19 cellular contexts compared by ENCODE assay signal in genomic region chr12:6053541-6053940, GRCh38.
DNase-seq lines count a peak whose midpoint lies in the region; ATAC-seq, FAIRE-seq and TF ChIP-seq lines count a peak whose summit lies in the region.
"Had no signal": no experiment of that assay in that cellular context is flagged by ENCODE, and none has a peak within 500 bp of the region (broad histone marks: within the 10 kb centered on the region; RNA-seq: fewer than 3 reads in every experiment).

No MANE protein-coding gene starts in this region.

- TF ChIP-seq POLR2A in endothelial cell of umbilical vein (IDR thresholded peaks at IDR 0.05; ENCODE audit: low read depth, low read length) (no peak), upper lobe of left lung (IDR thresholded peaks at IDR 0.05) (no peak)

- no peak for TF ChIP-seq RAD21 in SK-N-SH (IDR thresholded peaks at IDR 0.05; ENCODE audit: low read length)

- POLR2A ChIA-PET in SK-N-SH (lab: Yijun Ruan, JAX) (no interaction called here), endothelial cell of umbilical vein (lab: Charles Lee) (no interaction called here)

- WGBS in SK-N-SH (ENCODE audit: low lambda C conversion rate) = 83% methylated on average over 4 of the region's 4 CpGs
- WGBS in upper lobe of left lung, 2 donors = 42 to 49% methylated on average over 4 of the region's 4 CpGs

- no peak overlapping the region for H3K4me3 ChIP-seq in SK-N-SH (ENCODE audit: low read depth in 2 of 2, low read length in 1 of 2)
- H3K4me3 ChIP-seq in endothelial cell of umbilical vein (replicated peaks in 1 of 3; ENCODE audit: insufficient read depth in 1 of 3, low read depth in 1 of 3, low read length in 3 of 3) = no peak overlapping the region
- H3K4me3 ChIP-seq in upper lobe of left lung = no peak overlapping the region
- H3K4me3 ChIP-seq: ovary had no signal

- TF ChIP-seq EP300 in SK-N-SH (IDR thresholded peaks at IDR 0.05; ENCODE audit: borderline replicate concordance in 1 of 2, low read depth in 1 of 2, low read length in 1 of 2) (no peak), upper lobe of left lung (IDR thresholded peaks at IDR 0.05) (no peak)

- BruUV-seq in endothelial cell of umbilical vein (replicated peaks; lab: Mats Ljungman, UMichigan) = no TSS peak

- ATAC-seq in SK-N-SH treated with all-trans-retinoic acid at 6 μM for 48 hours (peak; percentile 59), upper lobe of left lung (ENCODE audit: low FRiP score in 2 of 2) (peak; percentile 15 to 58), HG03139 (IDR thresholded peaks at IDR 0.05; ENCODE audit: unreplicated experiment) (no peak)
- ATAC-seq: stimulated activated naive B cell treated with anti-CD40 and anti-IgM and Interleukin-4, amounts not matched to agents 10 μg/mL and 1 μg/mL and 100 μg/mL, for 72 hours had no signal

- H3K4me1 ChIP-seq in SK-N-SH (ENCODE audit: control insufficient read depth in 1 of 2, insufficient read depth in 2 of 2, low read depth in 1 of 2, low read length in 1 of 2) (peaks cover 4 to 5% of the 10 kb centered on the region in 2 experiments; a peak in 2 of 4 replicates), endothelial cell of umbilical vein (ENCODE audit: control insufficient read depth, extremely low read depth, insufficient read depth, low read length) (peaks cover 38% of the 10 kb centered on the region), upper lobe of left lung (peaks cover 4 to 18% (median 7%) of the 10 kb centered on the region in 4 donors)

- no peaks in the 10 kb centered on the region for H3K9me3 ChIP-seq in SK-N-SH
- H3K9me3 ChIP-seq in endothelial cell of umbilical vein (replicated peaks; ENCODE audit: control insufficient read depth, insufficient read depth, low read length) = no peaks in the 10 kb centered on the region
- H3K9me3 ChIP-seq in upper lobe of left lung = no peaks in the 10 kb centered on the region
- H3K9me3 ChIP-seq: ovary had no signal

- DNase-seq in SK-N-SH (no peak), endothelial cell of umbilical vein (ENCODE audit: low read depth, low spot score) (peak; percentile 51), kidney tubule cell (ENCODE audit: low spot score) (peak; percentile 91), upper lobe of left lung (no peak), NCI-H2227 treated with DMSO at 0.1 percent for 48 hours (lab: John Stamatoyannopoulos, UW) (no peak), hypothalamus (lab: John Stamatoyannopoulos, UW) (no peak)
- DNase-seq: activated CD4-positive, alpha-beta T cell treated with anti-CD3 and anti-CD28 coated beads, Interleukin-2, amount 10 ng/mL, durations not matched to agents 7 days and 5 days; activated naive CD4-positive, alpha-beta T cell treated with anti-CD3 and anti-CD28 coated beads, Interleukin-2, amount 50 U/mL, for 16 hours; activated T-cell treated with anti-CD3 and anti-CD28 coated beads, Interleukin-2, amount 50 U/mL, for 1 hour; CD4-positive, CD25-positive, alpha-beta regulatory T cell; islet precursor cell; NCI-H187 treated with DMSO at 0.1 percent for 48 hours; NCI-H510A treated with DMSO at 0.1 percent for 48 hours; ovary; stimulated activated naive B cell treated with anti-CD40 and anti-IgM and Interleukin-4, amounts not matched to agents 10 μg/mL and 1 μg/mL and 100 μg/mL, for 72 hours had no signal

- no peaks in the 10 kb centered on the region for H3F3A ChIP-seq in SK-N-SH (replicated peaks; ENCODE audit: insufficient read depth)

- no peaks in the 10 kb centered on the region for H3K9me1 ChIP-seq in endothelial cell of umbilical vein (replicated peaks; ENCODE audit: control insufficient read depth, extremely low read depth, insufficient read depth, low read length)

- intact Hi-C loops in endothelial cell of umbilical vein (cut with micrococcal nuclease) = no loop called here

- H2AFZ ChIP-seq in SK-N-SH (ENCODE audit: low read depth) = no peak overlapping the region; the same call in 1 of the 2 replicates
- H2AFZ ChIP-seq in endothelial cell of umbilical vein (ENCODE audit: low read depth, low read length) = no peak overlapping the region

- H3K27me3 ChIP-seq in SK-N-SH (ENCODE audit: insufficient read depth) (no peaks in the 10 kb centered on the region), endothelial cell of umbilical vein (ENCODE audit: control insufficient read depth in 2 of 2, insufficient read depth in 2 of 2, low read length in 2 of 2) (no peaks in the 10 kb centered on the region), upper lobe of left lung (no peaks in the 10 kb centered on the region)
- H3K27me3 ChIP-seq: ovary had no signal

- no peak overlapping the region for H3K9ac ChIP-seq in SK-N-SH
- peak overlapping the region; percentile 47 for H3K9ac ChIP-seq in endothelial cell of umbilical vein (replicated peaks; ENCODE audit: extremely low read depth, insufficient read depth, low read length)

- dilution Hi-C loops in endothelial cell of umbilical vein (cut with MboI; ENCODE audit: extremely low pct_ligation_motif_present, low sequenced_read_pairs) = no loop called here

- H3K79me2 ChIP-seq in SK-N-SH (ENCODE audit: insufficient read depth) (no peaks in the 10 kb centered on the region), endothelial cell of umbilical vein (ENCODE audit: control insufficient read depth, insufficient read depth, low read length) (peaks cover 2% of the 10 kb centered on the region)

- no peak for TF ChIP-seq CTCF in SK-N-SH (IDR thresholded peaks at IDR 0.05)
- peak in 1 of 2 donors; percentile 13 for TF ChIP-seq CTCF in endothelial cell of umbilical vein (IDR thresholded peaks at IDR 0.05; ENCODE audit: extremely low read depth in 1 of 2, insufficient read depth in 1 of 2, low read depth in 1 of 2, low read length in 2 of 2)
- TF ChIP-seq CTCF in upper lobe of left lung (IDR thresholded peaks at IDR 0.05) = no peak

- H3K27ac ChIP-seq in SK-N-SH (ENCODE audit: low read depth in 2 of 2, low read length in 1 of 2) = peak overlapping the region in 1 of 2 experiments; percentile 9; a peak in 1 of 4 replicates
- H3K27ac ChIP-seq in endothelial cell of umbilical vein (ENCODE audit: insufficient read depth, low read depth, low read length) = peak overlapping the region; percentile 67
- peak overlapping the region in 1 of 4 donors; percentile 23 for H3K27ac ChIP-seq in upper lobe of left lung
- H3K27ac ChIP-seq: 22Rv1, ovary had no signal

- no peaks in the 10 kb centered on the region for H3K36me3 ChIP-seq in SK-N-SH (replicated peaks in 1 of 2; ENCODE audit: control insufficient read depth in 1 of 2, insufficient read depth in 2 of 2, low read length in 1 of 2)
- peaks cover 57 to 74% of the 10 kb centered on the region in 2 experiments for H3K36me3 ChIP-seq in endothelial cell of umbilical vein (ENCODE audit: control insufficient read depth in 2 of 2, extremely low read depth in 1 of 2, insufficient read depth in 2 of 2, low read length in 2 of 2)
- H3K36me3 ChIP-seq in upper lobe of left lung = peaks cover 0 to 71% (median 4%) of the 10 kb centered on the region in 4 donors
- H3K36me3 ChIP-seq: ovary had no signal

- no peaks in the 10 kb centered on the region for H3K9me2 ChIP-seq in SK-N-SH

- FAIRE-seq in endothelial cell of umbilical vein (lab: Jason Lieb, UNC) = peak; percentile 8
- FAIRE-seq: HTR-8/SVneo had no signal

- CTCF ChIA-PET in SK-N-SH (lab: Yijun Ruan, JAX) (interaction anchor here (0.8 to 5.7 kb wide), 9 partner anchors 9 to 235 kb away, joined by 3 to 36 read pairs (median 5); no protein-coding TSS in a partner anchor), endothelial cell of umbilical vein (lab: Charles Lee) (interaction anchor here (1.0 to 2.5 kb wide), 9 partner anchors 11 to 233 kb away, joined by 3 to 14 read pairs (median 5); no protein-coding TSS in a partner anchor)

- no peak overlapping the region for H3K4me2 ChIP-seq in SK-N-SH
- no peak overlapping the region for H3K4me2 ChIP-seq in endothelial cell of umbilical vein (ENCODE audit: insufficient read depth, low read length)

- H4K20me1 ChIP-seq in SK-N-SH (ENCODE audit: insufficient read depth) = no peaks in the 10 kb centered on the region
- no peaks in the 10 kb centered on the region for H4K20me1 ChIP-seq in endothelial cell of umbilical vein (replicated peaks; ENCODE audit: control insufficient read depth, extremely low read depth, insufficient read depth, low read length)

TF ChIP-seq in SK-N-SH treated with all-trans-retinoic acid at 6 μM for 48 hours, 23 proteins besides CTCF, POLR2A, EP300 and RAD21:
- TF ChIP-seq ZNF8 (CRISPR knock-in tag; IDR thresholded peaks at IDR 0.05) (no peak), ISL1 (CRISPR knock-in tag; IDR thresholded peaks at IDR 0.05) (no peak), TOX (CRISPR knock-in tag; IDR thresholded peaks at IDR 0.05; ENCODE audit: borderline replicate concordance) (no peak)

TF ChIP-seq in SK-N-SH, 30 proteins besides CTCF, POLR2A, EP300 and RAD21 (continues in another document):
- TF ChIP-seq NFIC (IDR thresholded peaks at IDR 0.05; ENCODE audit: borderline replicate concordance) = no peak
- TF ChIP-seq, protein P1, sequence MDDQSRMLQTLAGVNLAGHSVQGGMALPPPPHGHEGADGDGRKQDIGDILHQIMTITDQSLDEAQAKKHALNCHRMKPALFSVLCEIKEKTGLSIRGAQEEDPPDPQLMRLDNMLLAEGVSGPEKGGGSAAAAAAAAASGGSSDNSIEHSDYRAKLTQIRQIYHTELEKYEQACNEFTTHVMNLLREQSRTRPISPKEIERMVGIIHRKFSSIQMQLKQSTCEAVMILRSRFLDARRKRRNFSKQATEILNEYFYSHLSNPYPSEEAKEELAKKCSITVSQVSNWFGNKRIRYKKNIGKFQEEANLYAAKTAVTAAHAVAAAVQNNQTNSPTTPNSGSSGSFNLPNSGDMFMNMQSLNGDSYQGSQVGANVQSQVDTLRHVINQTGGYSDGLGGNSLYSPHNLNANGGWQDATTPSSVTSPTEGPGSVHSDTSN (IDR thresholded peaks at IDR 0.05) = no peak
- no peak for TF ChIP-seq POLR2AphosphoS5 (IDR thresholded peaks at IDR 0.05; ENCODE audit: low read depth, low read length)
- TF ChIP-seq SIN3A (IDR thresholded peaks at IDR 0.05; ENCODE audit: borderline replicate concordance, low read depth, low read length) = no peak
- no peak for TF ChIP-seq FOXM1 (IDR thresholded peaks at IDR 0.05; ENCODE audit: low read depth)

TF ChIP-seq in endothelial cell of umbilical vein, 7 proteins besides CTCF, POLR2A, EP300 and RAD21:
- TF ChIP-seq POLR2AphosphoS5 (IDR thresholded peaks at IDR 0.05; ENCODE audit: insufficient read depth, low read depth, low read length) (no peak), JUN (IDR thresholded peaks at IDR 0.05; ENCODE audit: borderline replicate concordance, insufficient read depth, insufficient read length, low read depth) (peak; percentile 21)

Comparison
In these comparisons a context has a peak if more than half of its experiments do, and no peak if none do; other contexts are left out.
1. DNase-seq: peak in endothelial cell of umbilical vein (single experiment) and kidney tubule cell (single experiment); none in SK-N-SH (single experiment), upper lobe of left lung (0 of 2), NCI-H2227 treated with DMSO at 0.1 percent for 48 hours (single experiment) and hypothalamus (0 of 51).